ENCODE assay signal across 17 cellular contexts in genomic region chr12:25701290-25701689, GRCh38.
A peak's percentile ranks its signal among the peaks of the same experiment; 100 is the strongest.
DNase-seq lines count a peak whose midpoint lies in the region; ATAC-seq and TF ChIP-seq lines count a peak whose summit lies in the region.
"Had no signal": no experiment of that assay in that cellular context is flagged by ENCODE, and none has a peak within 500 bp of the region (broad histone marks: within the 10 kb centered on the region; RNA-seq: fewer than 3 reads in every experiment).

No MANE protein-coding gene starts in this region.

- DNase-seq in Caki2 (ENCODE audit: low read depth) = peak; percentile 15
- DNase-seq in M059J (ENCODE audit: low read depth) = peak; percentile 90
- peak; percentile 68 to 93 for DNase-seq in cardiac fibroblast (ENCODE audit: low read depth in 2 of 2)
- peak; percentile 33 for DNase-seq in kidney glomerular epithelial cell (lab: John Stamatoyannopoulos, UW)
- DNase-seq in spleen = no peak
- no peak for DNase-seq in SIG-M5 treated with dmso at 0.1 percent for 504 hours (lab: John Stamatoyannopoulos, UW; ENCODE audit: unreplicated experiment)
- DNase-seq in GM19238 (ENCODE audit: insufficient read length, low spot score) = no peak
- DNase-seq: activated CD8-positive, alpha-beta T cell treated with anti-CD3 and anti-CD28 coated beads for 36 hours; activated naive CD4-positive, alpha-beta T cell treated with anti-CD3 and anti-CD28 coated beads, Interleukin-2, amount 50 U/mL, for 16 hours; activated T-cell treated with anti-CD3 and anti-CD28 coated beads, Interleukin-2, amount 50 U/mL, for 24 hours; dorsolateral prefrontal cortex; NCI-H1930; NCI-H510A; stimulated activated naive CD4-positive, alpha-beta T cell; transverse colon; WERI-Rb-1 had no signal

- no peak for ATAC-seq in GM19035 (IDR thresholded peaks at IDR 0.05; ENCODE audit: unreplicated experiment)
- ATAC-seq: activated CD8-positive, alpha-beta T cell treated with anti-CD3 and anti-CD28 coated beads for 36 hours had no signal

- no peaks in the 10 kb centered on the region for H3K36me3 ChIP-seq in spleen
- H3K36me3 ChIP-seq: transverse colon, WERI-Rb-1 had no signal

- H3K4me3 ChIP-seq in cardiac fibroblast (replicated peaks in 1 of 2; ENCODE audit: low read depth in 2 of 2, low read length in 2 of 2) (no peak overlapping the region), spleen (no peak overlapping the region)
- H3K4me3 ChIP-seq: dorsolateral prefrontal cortex, transverse colon had no signal

- peaks cover 0 to 10% (median 4%) of the 10 kb centered on the region in 8 donors for H3K9me3 ChIP-seq in spleen
- H3K9me3 ChIP-seq: transverse colon had no signal

- 84 to 93% (median 86%) methylated on average over 4 of the region's 4 CpGs for WGBS in spleen, 5 donors

- no peaks in the 10 kb centered on the region for H3K27me3 ChIP-seq in spleen (replicated peaks in 1 of 7)
- H3K27me3 ChIP-seq: transverse colon had no signal

- intact Hi-C loops in spleen (cut with DNase I; ENCODE audit: low total_unique reads) = no loop called here

- TF ChIP-seq CTCF in cardiac fibroblast (IDR thresholded peaks at IDR 0.05; ENCODE audit: low read depth, low read length) (no peak), spleen (IDR thresholded peaks at IDR 0.05 in 8 of 11, conservative IDR thresholded peaks at IDR 0.05 in 3 of 11) (no peak)

- in situ Hi-C loops in Caki2 (cut with HindIII; ENCODE audit: low pct_unique_long_range_greater_than_20kb, low sequenced_read_pairs) = no loop called here

- H3K4me1 ChIP-seq in spleen = no peaks in the 10 kb centered on the region
- H3K4me1 ChIP-seq: transverse colon had no signal

- H3K27ac ChIP-seq in spleen = no peak overlapping the region
- H3K27ac ChIP-seq: dorsolateral prefrontal cortex, transverse colon, WERI-Rb-1 had no signal

- no peak for TF ChIP-seq POLR2A in spleen (IDR thresholded peaks at IDR 0.05)

Comparison
In these comparisons a context has a peak if more than half of its experiments do, and no peak if none do; other contexts are left out.
1. DNase-seq: peak in Caki2 (single experiment), M059J (single experiment), cardiac fibroblast (2 of 2) and kidney glomerular epithelial cell (single experiment); none in spleen (single experiment), SIG-M5 treated with dmso at 0.1 percent for 504 hours (single experiment) and GM19238 (single experiment).